Comparison of ENCODE assay signal across 8 cellular contexts in genomic region chr14:61188936-61189808, GRCh38.
DNase-seq lines count a peak whose midpoint lies in the region; ATAC-seq, FAIRE-seq and TF ChIP-seq lines count a peak whose summit lies in the region.

No MANE protein-coding gene starts in this region.

- intact Hi-C loops in activated T-helper 1 cell treated with anti-CD3 and anti-CD28 coated beads, Interleukin-12 subunit alpha, Interleukin-12 subunit beta, Interleukin-2, Interleukin-4 antibody, amounts not matched to agents 30 ng/mL and 10 ng/mL and 1 ng/mL, durations not matched to agents 14 hours and 24 hours and 36 hours (cut with micrococcal nuclease), result loop anchor here (5.0 to 10.0 kb wide), 2 partner anchors 162 to 534 kb away; no protein-coding TSS in a partner anchor
- intact Hi-C loops in pancreas (cut with DNase I), result no loop called here

- DNase-seq in activated T-helper 1 cell treated with anti-CD3 and anti-CD28 coated beads, Interleukin-12 subunit alpha, Interleukin-12 subunit beta, Interleukin-2, Interleukin-4 antibody, amounts not matched to agents 30 ng/mL and 10 ng/mL and 1 ng/mL, durations not matched to agents 14 hours and 24 hours and 36 hours (ENCODE audit: low spot score), result no peak
- DNase-seq in glomerular visceral epithelial cell (ENCODE audit: extremely low spot score) (peak; percentile 30), pancreas (peak in 5 of 6 donors; percentile 20 to 82 (median 37)), dedifferentiated amniotic fluid mesenchymal stem cell (ENCODE audit: extremely low spot score) (no peak), UCSD-AML1 (lab: John Stamatoyannopoulos, UW; ENCODE audit: unreplicated experiment) (no peak)

- H3K27me3 Mint-ChIP-seq in activated T-helper 1 cell treated with anti-CD3 and anti-CD28 coated beads, Interleukin-12 subunit alpha, Interleukin-12 subunit beta, Interleukin-2, Interleukin-4 antibody, amounts not matched to agents 30 ng/mL and 10 ng/mL and 1 ng/mL, durations not matched to agents 14 hours and 24 hours and 36 hours (ENCODE audit: insufficient read depth), result peaks cover 23% of the 10 kb centered on the region

- peak in 1 of 4 donors; percentile 12 for TF ChIP-seq CTCF in pancreas (IDR thresholded peaks at IDR 0.05)

- 6 to 8% methylated on average over 30 of the region's 30 CpGs for WGBS in pancreas, 2 donors

- no peaks in the 10 kb centered on the region for H3K36me3 Mint-ChIP-seq in activated T-helper 1 cell treated with anti-CD3 and anti-CD28 coated beads, Interleukin-12 subunit alpha, Interleukin-12 subunit beta, Interleukin-2, Interleukin-4 antibody, amounts not matched to agents 30 ng/mL and 10 ng/mL and 1 ng/mL, durations not matched to agents 14 hours and 24 hours and 36 hours (ENCODE audit: low read depth)

- H3K27ac Mint-ChIP-seq in activated T-helper 1 cell treated with anti-CD3 and anti-CD28 coated beads, Interleukin-12 subunit alpha, Interleukin-12 subunit beta, Interleukin-2, Interleukin-4 antibody, amounts not matched to agents 30 ng/mL and 10 ng/mL and 1 ng/mL, durations not matched to agents 14 hours and 24 hours and 36 hours, result peak overlapping the region; percentile 15

- peaks cover 26% of the 10 kb centered on the region for H3K4me1 Mint-ChIP-seq in activated T-helper 1 cell treated with anti-CD3 and anti-CD28 coated beads, Interleukin-12 subunit alpha, Interleukin-12 subunit beta, Interleukin-2, Interleukin-4 antibody, amounts not matched to agents 30 ng/mL and 10 ng/mL and 1 ng/mL, durations not matched to agents 14 hours and 24 hours and 36 hours (ENCODE audit: low read depth)

- peak overlapping the region; percentile 61 for H3K4me3 ChIP-seq in HUES6 (ENCODE audit: low read depth, low read length)
- H3K4me3 ChIP-seq in pancreas, result peak overlapping the region in 2 of 4 donors; percentile 33 to 36

- no peaks in the 10 kb centered on the region for H3K9me3 Mint-ChIP-seq in activated T-helper 1 cell treated with anti-CD3 and anti-CD28 coated beads, Interleukin-12 subunit alpha, Interleukin-12 subunit beta, Interleukin-2, Interleukin-4 antibody, amounts not matched to agents 30 ng/mL and 10 ng/mL and 1 ng/mL, durations not matched to agents 14 hours and 24 hours and 36 hours

- H3K27ac ChIP-seq in HUES6 (ENCODE audit: low read depth, low read length), result no peak overlapping the region
- no peak overlapping the region for H3K27ac ChIP-seq in pancreas

- H3K27me3 ChIP-seq in HUES6 (ENCODE audit: control insufficient read depth, insufficient read depth, low read length), result no peaks in the 10 kb centered on the region
- H3K27me3 ChIP-seq in pancreas, result no peaks in the 10 kb centered on the region

- peak overlapping the region; percentile 76 for H3K9ac ChIP-seq in HUES6 (ENCODE audit: low read length)

- peaks cover 12% of the 10 kb centered on the region for H3K4me1 ChIP-seq in HUES6 (ENCODE audit: control insufficient read depth, insufficient read depth, low read length)
- no peaks in the 10 kb centered on the region for H3K4me1 ChIP-seq in pancreas

- ATAC-seq in GM18511 (IDR thresholded peaks at IDR 0.05; ENCODE audit: unreplicated experiment) (peak; percentile 84), pancreas (peak; percentile 67 to 96 (median 90)), HG03439 (IDR thresholded peaks at IDR 0.05; ENCODE audit: unreplicated experiment) (no peak)

- H3K9me3 ChIP-seq in HUES6 (ENCODE audit: control insufficient read depth, insufficient read depth, low read depth, low read length) (no peaks in the 10 kb centered on the region), pancreas (no peaks in the 10 kb centered on the region)

- H3K36me3 ChIP-seq in HUES6 (ENCODE audit: control insufficient read depth, insufficient read depth, low read length), result no peaks in the 10 kb centered on the region
- no peaks in the 10 kb centered on the region for H3K36me3 ChIP-seq in pancreas

- no peak for FAIRE-seq in pancreas (lab: Jason Lieb, UNC)

- H3K4me3 Mint-ChIP-seq in activated T-helper 1 cell treated with anti-CD3 and anti-CD28 coated beads, Interleukin-12 subunit alpha, Interleukin-12 subunit beta, Interleukin-2, Interleukin-4 antibody, amounts not matched to agents 30 ng/mL and 10 ng/mL and 1 ng/mL, durations not matched to agents 14 hours and 24 hours and 36 hours, result peak overlapping the region; percentile 70

Comparison
In these comparisons a context has a peak if more than half of its experiments do, and no peak if none do; other contexts are left out.
1. DNase-seq: peak in glomerular visceral epithelial cell (single experiment) and pancreas (5 of 6); none in activated T-helper 1 cell treated with anti-CD3 and anti-CD28 coated beads, Interleukin-12 subunit alpha, Interleukin-12 subunit beta, Interleukin-2, Interleukin-4 antibody, amounts not matched to agents 30 ng/mL and 10 ng/mL and 1 ng/mL, durations not matched to agents 14 hours and 24 hours and 36 hours (single experiment), dedifferentiated amniotic fluid mesenchymal stem cell (single experiment) and UCSD-AML1 (single experiment).